In genomic region chr7:10475940-10476641, GRCh38 we compare ENCODE assay signal across 1 cellular context.
TF ChIP-seq lines count a peak whose summit lies in the region.

No MANE protein-coding gene starts in this region.

TF ChIP-seq in H1, 55 proteins besides CTCF, POLR2A, EP300 and RAD21 (continued from another document):
- no peak for TF ChIP-seq CHD7 (IDR thresholded peaks at IDR 0.05; ENCODE audit: insufficient replicate concordance, low read length)
- TF ChIP-seq, protein P1, sequence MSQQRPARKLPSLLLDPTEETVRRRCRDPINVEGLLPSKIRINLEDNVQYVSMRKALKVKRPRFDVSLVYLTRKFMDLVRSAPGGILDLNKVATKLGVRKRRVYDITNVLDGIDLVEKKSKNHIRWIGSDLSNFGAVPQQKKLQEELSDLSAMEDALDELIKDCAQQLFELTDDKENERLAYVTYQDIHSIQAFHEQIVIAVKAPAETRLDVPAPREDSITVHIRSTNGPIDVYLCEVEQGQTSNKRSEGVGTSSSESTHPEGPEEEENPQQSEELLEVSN (IDR thresholded peaks at IDR 0.05), result no peak
- no peak for TF ChIP-seq ATF3 (IDR thresholded peaks at IDR 0.05; ENCODE audit: insufficient read depth, low read depth, low read length)
- TF ChIP-seq CHD1 (IDR thresholded peaks at IDR 0.05; ENCODE audit: low read depth, low read length), result no peak
- no peak for TF ChIP-seq ASH2L (IDR thresholded peaks at IDR 0.05; ENCODE audit: low read length)
- no peak for TF ChIP-seq TAF7 (optimal IDR thresholded peaks at IDR 0.05; ENCODE audit: borderline replicate concordance, low read depth, low read length)
- TF ChIP-seq CEBPB (IDR thresholded peaks at IDR 0.05; ENCODE audit: low read depth, low read length), result no peak
- no peak for TF ChIP-seq SP4 (IDR thresholded peaks at IDR 0.05; ENCODE audit: low read length)
- TF ChIP-seq RFX5 (IDR thresholded peaks at IDR 0.05; ENCODE audit: borderline replicate concordance, low read depth, low read length), result no peak
- TF ChIP-seq HDAC2 (IDR thresholded peaks at IDR 0.05; ENCODE audit: borderline replicate concordance in 1 of 2, low read depth in 2 of 2, low read length in 2 of 2), result no peak
- TF ChIP-seq ATF2 (IDR thresholded peaks at IDR 0.05; ENCODE audit: low read length), result no peak
TF ChIP-seq in H1: peak in this region for 0.
